In genomic region chr22:19239464-19239863, GRCh38 we compare ENCODE assay signal across 27 cellular contexts. TPM values are rescaled to one million over a fixed set of nuclear protein-coding genes. Genes with fewer than 3 reads are reported as not detected.
DNase-seq lines count a peak whose midpoint lies in the region; ATAC-seq, FAIRE-seq and TF ChIP-seq lines count a peak whose summit lies in the region.
"Had no signal": no experiment of that assay in that cellular context is flagged by ENCODE, and none has a peak within 500 bp of the region (broad histone marks: within the 10 kb centered on the region; RNA-seq: fewer than 3 reads in every experiment).

No MANE protein-coding gene starts in this region.

- H3K4me3 ChIP-seq in heart left ventricle: no peak overlapping the region
- H3K4me3 ChIP-seq: PC-9, sigmoid colon, transverse colon had no signal

- 92 to 96% (median 94%) methylated on average over 5 to 7 of the region's 7 CpGs for WGBS in heart left ventricle, 4 donors

- TF ChIP-seq CTCF in heart left ventricle (IDR thresholded peaks at IDR 0.05) (no peak), GM13977 (IDR thresholded peaks at IDR 0.05; ENCODE audit: extremely low read depth, insufficient read depth, missing control alignments) (no peak)

- H3K27ac ChIP-seq in heart left ventricle: peak overlapping the region in 8 of 12 donors; percentile 14 to 65 (median 38)
- H3K27ac ChIP-seq: 22Rv1, PC-9, transverse colon had no signal

- no peak for ATAC-seq in heart left ventricle
- ATAC-seq in Right ventricle myocardium superior (ENCODE audit: poor library complexity): no peak
- ATAC-seq: HCT116, left colon, SK-N-SH treated with all-trans-retinoic acid at 6 μM for 48 hours had no signal

- H3K27me3 ChIP-seq in heart left ventricle: no peaks in the 10 kb centered on the region
- H3K27me3 ChIP-seq: sigmoid colon, transverse colon had no signal

- FAIRE-seq in urothelium cell line (lab: Jason Lieb, UNC): peak; percentile 35
- FAIRE-seq: endothelial cell of umbilical vein had no signal

- intact Hi-C loops in heart left ventricle (cut with DNase I) (no loop called here), Right ventricle myocardium superior (cut with DNase I) (no loop called here)

- in situ Hi-C loops in GM13977 (cut with MboI; ENCODE audit: low pct_unique_long_range_greater_than_20kb, low sequenced_read_pairs, unreplicated experiment): no loop called here

- no peaks in the 10 kb centered on the region for H3K9me3 ChIP-seq in heart left ventricle
- H3K9me3 ChIP-seq: sigmoid colon, transverse colon had no signal

- H3K36me3 ChIP-seq in heart left ventricle: peaks cover 0 to 51% (median 16%) of the 10 kb centered on the region in 9 donors
- H3K36me3 ChIP-seq: sigmoid colon, transverse colon had no signal

- H3K4me1 ChIP-seq in heart left ventricle: peaks cover 0 to 11% (median 4%) of the 10 kb centered on the region in 12 donors
- H3K4me1 ChIP-seq: sigmoid colon, transverse colon had no signal

- DNase-seq in heart left ventricle: no peak
- DNase-seq in Right ventricle myocardium superior: no peak
- peak; percentile 7 for DNase-seq in foreskin melanocyte
- DNase-seq in nucleus accumbens (lab: John Stamatoyannopoulos, UW): peak in 43 of 56 donors; percentile 4 to 72 (median 36)
- DNase-seq in urothelium cell line (ENCODE audit: low spot score): no peak
- DNase-seq in islet precursor cell: no peak
- no peak for DNase-seq in GM13977 (ENCODE audit: low spot score)
- DNase-seq in H4 (ENCODE audit: low spot score): no peak
- DNase-seq: activated CD4-positive, alpha-beta T cell treated with anti-CD3 and anti-CD28 coated beads, Interleukin-2, amount 50 U/mL, for 48 hours; activated CD4-positive, CD25-positive, alpha-beta regulatory T cell treated with anti-CD3 and anti-CD28 coated beads, Interleukin-2, amount 50 U/mL, for 72 hours; activated T-cell treated with anti-CD3 and anti-CD28 coated beads, Interleukin-2, amount 50 U/mL, for 48 hours; CD4-positive, CD25-positive, alpha-beta regulatory T cell; cerebellar nuclear complex; left colon; MV-4-11; NCI-H1436 treated with DMSO at 0.1 percent for 48 hours; NCI-H2081 treated with DMSO at 0.1 percent for 48 hours; NCI-H2227 treated with DMSO at 0.1 percent for 48 hours; NCI-H526; PC-9; sigmoid colon; stimulated activated CD4-positive, alpha-beta T cell treated with anti-CD3 and anti-CD28 coated beads, Interleukin-4, amount 100 ng/mL, for 24 hours; transverse colon had no signal

- no peak for TF ChIP-seq POLR2A in heart left ventricle (IDR thresholded peaks at IDR 0.05)

RNA-seq across cellular contexts. Expression of gene CLTCL1, which starts 52.1 kb away (rescaled TPM):
- total RNA-seq in heart left ventricle (10 to 100 TPM in 7 of 9 donors, 1 to 10 TPM in 2; 7.6 to 20.9 (median 10.4) TPM), Right ventricle myocardium superior (9.6 TPM)
- 1 to 10 TPM; 4.6 to 9.3 TPM for polyA plus RNA-seq in heart left ventricle
- 5.3 and 5.8 TPM in 2 replicates for total RNA-seq in H4 (2014; rRNA removed; shearing (Covaris generic))

Comparison
In these comparisons a context has a peak if more than half of its experiments do, and no peak if none do; other contexts are left out.
1. DNase-seq: peak in foreskin melanocyte (single experiment) and nucleus accumbens (43 of 56); none in heart left ventricle (0 of 5), Right ventricle myocardium superior (single experiment), urothelium cell line (single experiment), islet precursor cell (single experiment), GM13977 (single experiment) and H4 (single experiment).